Comparison of ENCODE assay signal across 1 cellular context in genomic region chr3:150106752-150107428, GRCh38.
TF ChIP-seq lines count a peak whose summit lies in the region.

No MANE protein-coding gene starts in this region.

TF ChIP-seq in GM12878, 131 proteins besides CTCF, POLR2A, EP300 and RAD21 (continued from another document):
- TF ChIP-seq SMAD5 (IDR thresholded peaks at IDR 0.05; ENCODE audit: low read depth): no peak
- no peak for TF ChIP-seq SIN3A (IDR thresholded peaks at IDR 0.05; ENCODE audit: low read depth, low read length)
- no peak for TF ChIP-seq E2F8 (IDR thresholded peaks at IDR 0.05; ENCODE audit: low read depth, partially characterized antibody)
- no peak for TF ChIP-seq RAD51 (IDR thresholded peaks at IDR 0.05)
- TF ChIP-seq YBX1 (IDR thresholded peaks at IDR 0.05): no peak
- TF ChIP-seq SREBF2 (IDR thresholded peaks at IDR 0.05; ENCODE audit: low read length): no peak
- TF ChIP-seq PBX3 (IDR thresholded peaks at IDR 0.05; ENCODE audit: insufficient replicate concordance, low read depth, low read length): peak; percentile 64
- TF ChIP-seq EGR1 (IDR thresholded peaks at IDR 0.05; ENCODE audit: borderline replicate concordance in 1 of 2, low read depth in 2 of 2, low read length in 2 of 2): no peak
- no peak for TF ChIP-seq CREM (IDR thresholded peaks at IDR 0.05; ENCODE audit: low read depth)
- TF ChIP-seq TCF3 (IDR thresholded peaks at IDR 0.05; ENCODE audit: borderline replicate concordance, insufficient read depth, low read depth, low read length): no peak
- peak; percentile 68 for TF ChIP-seq MEF2B (IDR thresholded peaks at IDR 0.05; ENCODE audit: partially characterized antibody, poor library complexity, severe bottlenecking)
- no peak for TF ChIP-seq MLLT1 (IDR thresholded peaks at IDR 0.05)
- no peak for TF ChIP-seq SMARCA5 (IDR thresholded peaks at IDR 0.05)
- no peak for TF ChIP-seq NBN (IDR thresholded peaks at IDR 0.05)
- TF ChIP-seq BCL11A (IDR thresholded peaks at IDR 0.05; ENCODE audit: low read depth, low read length): peak; percentile 25; the same call in 1 of the 2 replicates
- no peak for TF ChIP-seq KAT2A (conservative IDR thresholded peaks at IDR 0.05; ENCODE audit: control insufficient read depth, low read depth, low read length)
- no peak for TF ChIP-seq SP1 (IDR thresholded peaks at IDR 0.05; ENCODE audit: low read depth, low read length)
- no peak for TF ChIP-seq NKRF (conservative IDR thresholded peaks at IDR 0.05)
- TF ChIP-seq BHLHE40 (IDR thresholded peaks at IDR 0.05; ENCODE audit: borderline replicate concordance in 1 of 2, low read depth in 2 of 2, low read length in 1 of 2): no peak
- TF ChIP-seq IRF3 (IDR thresholded peaks at IDR 0.05): no peak
- TF ChIP-seq EED (IDR thresholded peaks at IDR 0.05; ENCODE audit: low read depth): no peak
- TF ChIP-seq ZNF217 (IDR thresholded peaks at IDR 0.05): no peak
- no peak for TF ChIP-seq RFX5 (IDR thresholded peaks at IDR 0.05; ENCODE audit: low read depth, low read length)
TF ChIP-seq in GM12878: peak in this region for 4.
